Comparison of ENCODE assay signal across 1 cellular context in the genomic region with DNA sequence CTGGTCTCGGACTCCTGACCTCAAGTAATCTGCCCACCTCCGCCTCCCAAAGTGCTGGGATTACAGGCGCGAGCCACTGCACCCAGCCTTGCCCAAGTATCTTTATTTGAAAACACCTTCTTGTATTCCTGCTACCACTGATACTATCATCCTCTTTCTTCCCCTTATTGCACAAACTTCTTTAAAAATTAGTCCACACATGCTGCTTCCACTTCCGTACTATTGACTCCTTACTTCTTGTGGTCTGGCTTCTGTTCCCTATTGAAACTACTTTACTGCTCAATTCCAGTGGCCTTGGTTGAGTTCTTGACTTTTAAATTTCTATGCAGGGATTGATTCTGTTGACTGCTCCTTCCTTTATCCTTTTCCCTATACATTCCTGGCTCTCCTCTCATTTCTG.
TF ChIP-seq lines count a peak whose summit lies in the region.

No MANE protein-coding gene starts in this region.

TF ChIP-seq in endothelial cell of umbilical vein, 7 proteins besides CTCF, POLR2A, EP300 and RAD21 (continued from another document):
- no peak for TF ChIP-seq GATA2 (IDR thresholded peaks at IDR 0.05; ENCODE audit: insufficient read depth, insufficient read length, low read depth, low read length)
- TF ChIP-seq MYC (IDR thresholded peaks at IDR 0.05; ENCODE audit: low read depth, low read length) = no peak
TF ChIP-seq in endothelial cell of umbilical vein: peak in this region for 0.
